1 cellular context compared by ENCODE assay signal in genomic region chr2:54454922-54455583, GRCh38.
A peak's percentile ranks its signal among the peaks of the same experiment; 100 is the strongest.
TF ChIP-seq lines count a peak whose summit lies in the region.

No MANE protein-coding gene starts in this region.

TF ChIP-seq in HepG2, 621 proteins besides CTCF, POLR2A, EP300 and RAD21 (continued from another document and continues in another):
- TF ChIP-seq, protein P1, sequence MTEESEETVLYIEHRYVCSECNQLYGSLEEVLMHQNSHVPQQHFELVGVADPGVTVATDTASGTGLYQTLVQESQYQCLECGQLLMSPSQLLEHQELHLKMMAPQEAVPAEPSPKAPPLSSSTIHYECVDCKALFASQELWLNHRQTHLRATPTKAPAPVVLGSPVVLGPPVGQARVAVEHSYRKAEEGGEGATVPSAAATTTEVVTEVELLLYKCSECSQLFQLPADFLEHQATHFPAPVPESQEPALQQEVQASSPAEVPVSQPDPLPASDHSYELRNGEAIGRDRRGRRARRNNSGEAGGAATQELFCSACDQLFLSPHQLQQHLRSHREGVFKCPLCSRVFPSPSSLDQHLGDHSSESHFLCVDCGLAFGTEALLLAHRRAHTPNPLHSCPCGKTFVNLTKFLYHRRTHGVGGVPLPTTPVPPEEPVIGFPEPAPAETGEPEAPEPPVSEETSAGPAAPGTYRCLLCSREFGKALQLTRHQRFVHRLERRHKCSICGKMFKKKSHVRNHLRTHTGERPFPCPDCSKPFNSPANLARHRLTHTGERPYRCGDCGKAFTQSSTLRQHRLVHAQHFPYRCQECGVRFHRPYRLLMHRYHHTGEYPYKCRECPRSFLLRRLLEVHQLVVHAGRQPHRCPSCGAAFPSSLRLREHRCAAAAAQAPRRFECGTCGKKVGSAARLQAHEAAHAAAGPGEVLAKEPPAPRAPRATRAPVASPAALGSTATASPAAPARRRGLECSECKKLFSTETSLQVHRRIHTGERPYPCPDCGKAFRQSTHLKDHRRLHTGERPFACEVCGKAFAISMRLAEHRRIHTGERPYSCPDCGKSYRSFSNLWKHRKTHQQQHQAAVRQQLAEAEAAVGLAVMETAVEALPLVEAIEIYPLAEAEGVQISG (CRISPR knock-in tag; IDR thresholded peaks at IDR 0.05) = peak; percentile 36; the same call in 1 of the 2 replicates
- TF ChIP-seq ZNF333 (CRISPR knock-in tag; IDR thresholded peaks at IDR 0.05; ENCODE audit: borderline replicate concordance) = no peak
- TF ChIP-seq AFF4 (CRISPR knock-in tag; IDR thresholded peaks at IDR 0.05) = peak; percentile 73; the same call in 1 of the 2 replicates
- TF ChIP-seq ZNF235 (CRISPR knock-in tag; IDR thresholded peaks at IDR 0.05; ENCODE audit: borderline replicate concordance) = no peak
- TF ChIP-seq, protein P2, sequence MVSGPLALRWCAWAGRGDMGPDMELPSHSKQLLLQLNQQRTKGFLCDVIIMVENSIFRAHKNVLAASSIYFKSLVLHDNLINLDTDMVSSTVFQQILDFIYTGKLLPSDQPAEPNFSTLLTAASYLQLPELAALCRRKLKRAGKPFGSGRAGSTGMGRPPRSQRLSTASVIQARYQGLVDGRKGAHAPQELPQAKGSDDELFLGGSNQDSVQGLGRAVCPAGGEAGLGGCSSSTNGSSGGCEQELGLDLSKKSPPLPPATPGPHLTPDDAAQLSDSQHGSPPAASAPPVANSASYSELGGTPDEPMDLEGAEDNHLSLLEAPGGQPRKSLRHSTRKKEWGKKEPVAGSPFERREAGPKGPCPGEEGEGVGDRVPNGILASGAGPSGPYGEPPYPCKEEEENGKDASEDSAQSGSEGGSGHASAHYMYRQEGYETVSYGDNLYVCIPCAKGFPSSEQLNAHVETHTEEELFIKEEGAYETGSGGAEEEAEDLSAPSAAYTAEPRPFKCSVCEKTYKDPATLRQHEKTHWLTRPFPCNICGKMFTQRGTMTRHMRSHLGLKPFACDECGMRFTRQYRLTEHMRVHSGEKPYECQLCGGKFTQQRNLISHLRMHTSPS (CRISPR knock-in tag; IDR thresholded peaks at IDR 0.05; ENCODE audit: low read depth) = 0 out of 2 replicates have a peak, but pooled peaks have one; percentile 26
- 0 out of 2 replicates have a peak, but pooled peaks have one; percentile 29 for TF ChIP-seq KDM5B (CRISPR knock-in tag; IDR thresholded peaks at IDR 0.05; ENCODE audit: borderline replicate concordance)
- TF ChIP-seq FOXA3 (CRISPR knock-in tag; IDR thresholded peaks at IDR 0.05) = no peak
- TF ChIP-seq KDM6A (CRISPR knock-in tag; IDR thresholded peaks at IDR 0.05; ENCODE audit: low read depth) = no peak
- TF ChIP-seq, protein P3, sequence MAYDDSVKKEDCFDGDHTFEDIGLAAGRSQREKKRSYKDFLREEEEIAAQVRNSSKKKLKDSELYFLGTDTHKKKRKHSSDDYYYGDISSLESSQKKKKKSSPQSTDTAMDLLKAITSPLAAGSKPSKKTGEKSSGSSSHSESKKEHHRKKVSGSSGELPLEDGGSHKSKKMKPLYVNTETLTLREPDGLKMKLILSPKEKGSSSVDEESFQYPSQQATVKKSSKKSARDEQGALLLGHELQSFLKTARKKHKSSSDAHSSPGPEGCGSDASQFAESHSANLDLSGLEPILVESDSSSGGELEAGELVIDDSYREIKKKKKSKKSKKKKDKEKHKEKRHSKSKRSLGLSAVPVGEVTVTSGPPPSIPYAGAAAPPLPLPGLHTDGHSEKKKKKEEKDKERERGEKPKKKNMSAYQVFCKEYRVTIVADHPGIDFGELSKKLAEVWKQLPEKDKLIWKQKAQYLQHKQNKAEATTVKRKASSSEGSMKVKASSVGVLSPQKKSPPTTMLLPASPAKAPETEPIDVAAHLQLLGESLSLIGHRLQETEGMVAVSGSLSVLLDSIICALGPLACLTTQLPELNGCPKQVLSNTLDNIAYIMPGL (CRISPR knock-in tag; IDR thresholded peaks at IDR 0.05; ENCODE audit: borderline replicate concordance in 1 of 2, low read depth in 1 of 2) = peak; percentile 50 to 62; a peak in 3 of 4 replicates
- TF ChIP-seq, protein P4, sequence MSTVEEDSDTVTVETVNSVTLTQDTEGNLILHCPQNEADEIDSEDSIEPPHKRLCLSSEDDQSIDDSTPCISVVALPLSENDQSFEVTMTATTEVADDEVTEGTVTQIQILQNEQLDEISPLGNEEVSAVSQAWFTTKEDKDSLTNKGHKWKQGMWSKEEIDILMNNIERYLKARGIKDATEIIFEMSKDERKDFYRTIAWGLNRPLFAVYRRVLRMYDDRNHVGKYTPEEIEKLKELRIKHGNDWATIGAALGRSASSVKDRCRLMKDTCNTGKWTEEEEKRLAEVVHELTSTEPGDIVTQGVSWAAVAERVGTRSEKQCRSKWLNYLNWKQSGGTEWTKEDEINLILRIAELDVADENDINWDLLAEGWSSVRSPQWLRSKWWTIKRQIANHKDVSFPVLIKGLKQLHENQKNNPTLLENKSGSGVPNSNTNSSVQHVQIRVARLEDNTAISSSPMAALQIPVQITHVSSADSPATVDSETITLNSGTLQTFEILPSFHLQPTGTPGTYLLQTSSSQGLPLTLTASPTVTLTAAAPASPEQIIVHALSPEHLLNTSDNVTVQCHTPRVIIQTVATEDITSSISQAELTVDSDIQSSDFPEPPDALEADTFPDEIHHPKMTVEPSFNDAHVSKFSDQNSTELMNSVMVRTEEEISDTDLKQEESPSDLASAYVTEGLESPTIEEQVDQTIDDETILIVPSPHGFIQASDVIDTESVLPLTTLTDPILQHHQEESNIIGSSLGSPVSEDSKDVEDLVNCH (CRISPR knock-in tag; IDR thresholded peaks at IDR 0.05) = no peak
- peak; percentile 59; the same call in 1 of the 2 replicates for TF ChIP-seq MED13 (CRISPR knock-in tag; IDR thresholded peaks at IDR 0.05)
- TF ChIP-seq ZNF883 (CRISPR knock-in tag; IDR thresholded peaks at IDR 0.05; ENCODE audit: not compliant biosample characterization) = no peak
- no peak for TF ChIP-seq ZBTB1 (CRISPR knock-in tag; IDR thresholded peaks at IDR 0.05; ENCODE audit: borderline replicate concordance)
- TF ChIP-seq, protein P5, sequence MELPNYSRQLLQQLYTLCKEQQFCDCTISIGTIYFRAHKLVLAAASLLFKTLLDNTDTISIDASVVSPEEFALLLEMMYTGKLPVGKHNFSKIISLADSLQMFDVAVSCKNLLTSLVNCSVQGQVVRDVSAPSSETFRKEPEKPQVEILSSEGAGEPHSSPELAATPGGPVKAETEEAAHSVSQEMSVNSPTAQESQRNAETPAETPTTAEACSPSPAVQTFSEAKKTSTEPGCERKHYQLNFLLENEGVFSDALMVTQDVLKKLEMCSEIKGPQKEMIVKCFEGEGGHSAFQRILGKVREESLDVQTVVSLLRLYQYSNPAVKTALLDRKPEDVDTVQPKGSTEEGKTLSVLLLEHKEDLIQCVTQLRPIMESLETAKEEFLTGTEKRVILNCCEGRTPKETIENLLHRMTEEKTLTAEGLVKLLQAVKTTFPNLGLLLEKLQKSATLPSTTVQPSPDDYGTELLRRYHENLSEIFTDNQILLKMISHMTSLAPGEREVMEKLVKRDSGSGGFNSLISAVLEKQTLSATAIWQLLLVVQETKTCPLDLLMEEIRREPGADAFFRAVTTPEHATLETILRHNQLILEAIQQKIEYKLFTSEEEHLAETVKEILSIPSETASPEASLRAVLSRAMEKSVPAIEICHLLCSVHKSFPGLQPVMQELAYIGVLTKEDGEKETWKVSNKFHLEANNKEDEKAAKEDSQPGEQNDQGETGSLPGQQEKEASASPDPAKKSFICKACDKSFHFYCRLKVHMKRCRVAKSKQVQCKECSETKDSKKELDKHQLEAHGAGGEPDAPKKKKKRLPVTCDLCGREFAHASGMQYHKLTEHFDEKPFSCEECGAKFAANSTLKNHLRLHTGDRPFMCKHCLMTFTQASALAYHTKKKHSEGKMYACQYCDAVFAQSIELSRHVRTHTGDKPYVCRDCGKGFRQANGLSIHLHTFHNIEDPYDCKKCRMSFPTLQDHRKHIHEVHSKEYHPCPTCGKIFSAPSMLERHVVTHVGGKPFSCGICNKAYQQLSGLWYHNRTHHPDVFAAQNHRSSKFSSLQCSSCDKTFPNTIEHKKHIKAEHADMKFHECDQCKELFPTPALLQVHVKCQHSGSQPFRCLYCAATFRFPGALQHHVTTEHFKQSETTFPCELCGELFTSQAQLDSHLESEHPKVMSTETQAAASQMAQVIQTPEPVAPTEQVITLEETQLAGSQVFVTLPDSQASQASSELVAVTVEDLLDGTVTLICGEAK (IDR thresholded peaks at IDR 0.05) = no peak
- TF ChIP-seq, protein P5 (CRISPR knock-in tag; IDR thresholded peaks at IDR 0.05) = no peak; the same call in 1 of the 2 replicates
- peak in 1 of 2 experiments; percentile 56; a peak in 1 of 4 replicates for TF ChIP-seq KLF16 (CRISPR knock-in tag; IDR thresholded peaks at IDR 0.05)
- no peak; the same call in 1 of the 2 replicates for TF ChIP-seq GFI1 (CRISPR knock-in tag; IDR thresholded peaks at IDR 0.05; ENCODE audit: borderline replicate concordance)
- TF ChIP-seq SKI (IDR thresholded peaks at IDR 0.05; ENCODE audit: partially characterized antibody) = no peak
- no peak for TF ChIP-seq SMAD9 (CRISPR knock-in tag; IDR thresholded peaks at IDR 0.05)
- TF ChIP-seq ZMYM2 (CRISPR knock-in tag; IDR thresholded peaks at IDR 0.05) = no peak
- TF ChIP-seq HINFP (CRISPR knock-in tag; IDR thresholded peaks at IDR 0.05; ENCODE audit: low read depth) = peak; percentile 60; the same call in 1 of the 2 replicates
- no peak for TF ChIP-seq ZNF639 (CRISPR knock-in tag; conservative IDR thresholded peaks at IDR 0.05)
- TF ChIP-seq, protein P6, sequence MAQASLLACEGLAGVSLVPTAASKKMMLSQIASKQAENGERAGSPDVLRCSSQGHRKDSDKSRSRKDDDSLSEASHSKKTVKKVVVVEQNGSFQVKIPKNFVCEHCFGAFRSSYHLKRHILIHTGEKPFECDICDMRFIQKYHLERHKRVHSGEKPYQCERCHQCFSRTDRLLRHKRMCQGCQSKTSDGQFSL (CRISPR knock-in tag; IDR thresholded peaks at IDR 0.05) = no peak
